Comparison of ENCODE assay signal across 8 cellular contexts in the genomic region with DNA sequence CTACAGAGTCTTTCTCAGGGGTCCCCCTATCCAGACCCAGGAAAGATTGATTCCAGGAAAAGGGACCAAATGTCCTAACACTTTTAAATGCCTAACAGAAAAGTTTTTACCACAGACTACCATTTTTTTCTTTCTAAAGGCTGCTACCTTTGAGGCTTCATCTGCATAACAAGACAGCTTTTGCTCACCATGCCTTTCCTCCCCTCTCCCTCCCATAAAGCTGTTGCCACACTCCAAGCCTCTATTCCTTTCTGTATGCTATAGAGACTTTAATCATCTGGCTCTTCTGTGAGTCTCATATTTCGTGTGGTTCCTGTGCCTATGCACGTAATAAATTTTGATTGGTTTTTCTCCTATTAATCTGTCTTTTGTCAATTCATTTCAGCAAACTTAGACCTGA. TPM values are rescaled to one million over a fixed set of nuclear protein-coding genes. Genes with fewer than 3 reads are reported as not detected.
"Had no signal": no experiment of that assay in that cellular context is flagged by ENCODE, and none has a peak within 500 bp of the region (broad histone marks: within the 10 kb centered on the region; RNA-seq: fewer than 3 reads in every experiment).

No MANE protein-coding gene starts in this region.

- H3K27ac ChIP-seq: GM23248, HL-60 had no signal

- H3K36me3 Mint-ChIP-seq: IgD-negative memory B cell had no signal

- H3K9me3 Mint-ChIP-seq: H9, HFFc6, IgD-negative memory B cell had no signal

- H2AFZ ChIP-seq: GM23248 had no signal

- DNase-seq: GM23248, H9, HCEC 1CT, HFFc6, KBM-7 had no signal

- H3K4me3 ChIP-seq: GM23248 had no signal

- H3K4me3 Mint-ChIP-seq: H9, HFFc6, IgD-negative memory B cell had no signal

- H3K4me1 Mint-ChIP-seq: IgD-negative memory B cell had no signal

- ATAC-seq: HepG2 had no signal

- H3K27ac Mint-ChIP-seq: H9, HFFc6, IgD-negative memory B cell had no signal

RNA-seq across cellular contexts. Expression of a gene that starts 26.0 kb away (rescaled TPM):
- total RNA-seq: GM23248, HFFc6 had no signal
- polyA plus RNA-seq: GM23248, IgD-negative memory B cell had no signal
